Comparison of ENCODE assay signal across 32 cellular contexts in the genomic region with DNA sequence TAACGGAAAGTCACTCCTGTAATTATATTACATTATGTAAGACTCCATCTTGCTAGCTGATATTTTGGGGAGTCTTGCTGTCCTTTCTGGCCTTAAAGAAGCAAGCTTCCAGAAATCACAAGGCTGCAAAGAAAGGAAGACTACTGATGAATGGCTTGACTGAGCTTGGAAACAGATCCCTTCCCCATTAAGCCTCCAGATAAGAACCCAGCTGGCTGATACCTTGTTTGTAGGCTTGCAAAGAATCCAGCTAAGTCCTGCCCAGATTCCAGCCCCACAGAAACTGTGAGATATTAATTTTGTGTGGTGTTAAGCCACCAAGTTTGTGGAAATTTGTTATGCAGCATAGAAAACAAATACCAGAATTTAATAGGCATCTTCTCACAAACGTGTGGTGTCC.
"Had no signal": no experiment of that assay in that cellular context is flagged by ENCODE, and none has a peak within 500 bp of the region (broad histone marks: within the 10 kb centered on the region; RNA-seq: fewer than 3 reads in every experiment).

No MANE protein-coding gene starts in this region.

- H3K27me3 Mint-ChIP-seq: activated CD4-positive, alpha-beta memory T cell treated with anti-CD3 and anti-CD28 coated beads for 36 hours; activated CD4-positive, alpha-beta T cell treated with anti-CD3 and anti-CD28 coated beads for 36 hours; activated CD8-positive, alpha-beta memory T cell treated with anti-CD3 and anti-CD28 coated beads, Interleukin-2, amount 10 ng/mL, durations not matched to agents 7 days and 5 days; activated naive CD4-positive, alpha-beta T cell treated with anti-CD3 and anti-CD28 coated beads, Interleukin-2, amount 10 ng/mL, durations not matched to agents 7 days and 5 days; activated naive CD8-positive, alpha-beta T cell treated with anti-CD3 and anti-CD28 coated beads, Interleukin-2, amount 10 ng/mL, durations not matched to agents 7 days and 5 days had no signal

- ATAC-seq: activated CD4-positive, alpha-beta T cell treated with anti-CD3 and anti-CD28 coated beads for 36 hours; activated CD8-positive, alpha-beta memory T cell treated with anti-CD3 and anti-CD28 coated beads, Interleukin-2, amount 10 ng/mL, durations not matched to agents 7 days and 5 days; activated CD8-positive, alpha-beta T cell treated with anti-CD3 and anti-CD28 coated beads, Interleukin-2, amount 10 ng/mL, durations not matched to agents 7 days and 5 days; activated naive CD4-positive, alpha-beta T cell treated with anti-CD3 and anti-CD28 coated beads, Interleukin-2, amount 50 U/mL, for 72 hours; heart left ventricle had no signal

- H3K4me1 ChIP-seq: breast epithelium, colonic mucosa, esophagus squamous epithelium, heart left ventricle had no signal

- H3K27me3 ChIP-seq: breast epithelium, cardiac muscle cell, colonic mucosa, esophagus squamous epithelium, heart left ventricle had no signal

- DNase-seq: activated CD4-positive, alpha-beta memory T cell treated with anti-CD3 and anti-CD28 coated beads for 36 hours; activated CD4-positive, alpha-beta T cell treated with anti-CD3 and anti-CD28 coated beads for 36 hours; activated CD4-positive, alpha-beta T cell treated with anti-CD3 and anti-CD28 coated beads, Interleukin-2, amount 10 ng/mL, durations not matched to agents 24 days and 14 days; activated CD4-positive, CD25-positive, alpha-beta regulatory T cell; activated CD4-positive, CD25-positive, alpha-beta regulatory T cell treated with anti-CD3 and anti-CD28 coated beads, Interleukin-2, amount 50 U/mL, for 72 hours; activated CD8-positive, alpha-beta memory T cell treated with anti-CD3 and anti-CD28 coated beads, Interleukin-2, amount 10 ng/mL, durations not matched to agents 7 days and 5 days; activated CD8-positive, alpha-beta memory T cell treated with anti-CD3 and anti-CD28 coated beads, Interleukin-2, amount 50 U/mL, for 4 hours; activated CD8-positive, alpha-beta T cell treated with anti-CD3 and anti-CD28 coated beads, Interleukin-2, amount 10 ng/mL, durations not matched to agents 7 days and 5 days; activated gamma-delta T cell; activated naive CD4-positive, alpha-beta T cell; activated naive CD4-positive, alpha-beta T cell treated with anti-CD3 and anti-CD28 coated beads, Interleukin-2, amount 10 ng/mL, durations not matched to agents 7 days and 5 days; activated naive CD8-positive, alpha-beta T cell treated with anti-CD3 and anti-CD28 coated beads, Interleukin-2, amount 10 ng/mL, durations not matched to agents 7 days and 5 days; activated T-cell treated with anti-CD3 and anti-CD28 coated beads, Interleukin-2, amount 50 U/mL, for 1 hour; activated T-cell treated with anti-CD3 and anti-CD28 coated beads, Interleukin-2, amount 50 U/mL, for 48 hours; amniotic stem cell; anterior cingulate cortex; central memory CD4-positive, alpha-beta T cell; cerebellar nuclear complex; colonic mucosa; effector CD8-positive, alpha-beta T cell; esophagus squamous epithelium; foreskin fibroblast; glutamatergic neuron; heart left ventricle; T-helper 2 cell had no signal

- H3K9me3 ChIP-seq: colonic mucosa, esophagus squamous epithelium had no signal

- H3K27ac ChIP-seq: breast epithelium, cardiac muscle cell, colonic mucosa, esophagus squamous epithelium, heart left ventricle had no signal

- H3K36me3 ChIP-seq: breast epithelium, cardiac muscle cell, colonic mucosa, esophagus squamous epithelium, heart left ventricle had no signal

- H3K4me1 Mint-ChIP-seq: brain had no signal

- H3K4me3 Mint-ChIP-seq: activated CD4-positive, alpha-beta memory T cell treated with anti-CD3 and anti-CD28 coated beads for 36 hours; activated CD4-positive, alpha-beta T cell treated with anti-CD3 and anti-CD28 coated beads for 36 hours; activated CD4-positive, alpha-beta T cell treated with anti-CD3 and anti-CD28 coated beads, Interleukin-2, amount 10 ng/mL, durations not matched to agents 24 days and 14 days; activated CD8-positive, alpha-beta memory T cell treated with anti-CD3 and anti-CD28 coated beads, Interleukin-2, amount 10 ng/mL, durations not matched to agents 7 days and 5 days; activated CD8-positive, alpha-beta T cell treated with anti-CD3 and anti-CD28 coated beads, Interleukin-2, amount 10 ng/mL, durations not matched to agents 7 days and 5 days; activated naive CD4-positive, alpha-beta T cell treated with anti-CD3 and anti-CD28 coated beads, Interleukin-2, amount 10 ng/mL, durations not matched to agents 7 days and 5 days; activated naive CD8-positive, alpha-beta T cell treated with anti-CD3 and anti-CD28 coated beads, Interleukin-2, amount 10 ng/mL, durations not matched to agents 7 days and 5 days; brain had no signal

- H3K27ac Mint-ChIP-seq: activated CD4-positive, alpha-beta memory T cell treated with anti-CD3 and anti-CD28 coated beads for 36 hours; activated CD4-positive, alpha-beta T cell treated with anti-CD3 and anti-CD28 coated beads for 36 hours; activated CD4-positive, alpha-beta T cell treated with anti-CD3 and anti-CD28 coated beads, Interleukin-2, amount 10 ng/mL, durations not matched to agents 24 days and 14 days; activated CD8-positive, alpha-beta memory T cell treated with anti-CD3 and anti-CD28 coated beads, Interleukin-2, amount 10 ng/mL, durations not matched to agents 7 days and 5 days; activated CD8-positive, alpha-beta T cell treated with anti-CD3 and anti-CD28 coated beads, Interleukin-2, amount 10 ng/mL, durations not matched to agents 7 days and 5 days; activated naive CD4-positive, alpha-beta T cell treated with anti-CD3 and anti-CD28 coated beads, Interleukin-2, amount 10 ng/mL, durations not matched to agents 7 days and 5 days; activated naive CD4-positive, alpha-beta T cell treated with anti-CD3 and anti-CD28 coated beads, Interleukin-2, amount 50 U/mL, for 72 hours; activated naive CD8-positive, alpha-beta T cell treated with anti-CD3 and anti-CD28 coated beads, Interleukin-2, amount 10 ng/mL, durations not matched to agents 7 days and 5 days; brain had no signal

- FAIRE-seq: endometrium, endothelial cell of umbilical vein, frontal cortex had no signal

- H3K36me3 Mint-ChIP-seq: activated CD4-positive, alpha-beta memory T cell treated with anti-CD3 and anti-CD28 coated beads for 36 hours; activated CD8-positive, alpha-beta memory T cell treated with anti-CD3 and anti-CD28 coated beads, Interleukin-2, amount 10 ng/mL, durations not matched to agents 7 days and 5 days; brain had no signal

- H3K4me3 ChIP-seq: breast epithelium, cardiac muscle cell, colonic mucosa, esophagus squamous epithelium, heart left ventricle had no signal
